In genomic region chr18:44514106-44514505, GRCh38 we compare ENCODE assay signal across 16 cellular contexts.
DNase-seq lines count a peak whose midpoint lies in the region; ATAC-seq and TF ChIP-seq lines count a peak whose summit lies in the region.
"Had no signal": no experiment of that assay in that cellular context is flagged by ENCODE, and none has a peak within 500 bp of the region (broad histone marks: within the 10 kb centered on the region; RNA-seq: fewer than 3 reads in every experiment).

No MANE protein-coding gene starts in this region.

- H3K27me3 ChIP-seq in SK-N-SH (ENCODE audit: insufficient read depth), result no peaks in the 10 kb centered on the region
- no peaks in the 10 kb centered on the region for H3K27me3 ChIP-seq in Loucy (ENCODE audit: insufficient read depth, low read length, poor library complexity, severe bottlenecking)
- H3K27me3 ChIP-seq: BE2C had no signal

- H3F3A ChIP-seq in SK-N-SH (replicated peaks; ENCODE audit: insufficient read depth) (no peaks in the 10 kb centered on the region), Loucy (ENCODE audit: low read depth) (no peaks in the 10 kb centered on the region)

- WGBS in SK-N-SH (ENCODE audit: low lambda C conversion rate), result 3% methylated on average over 1 of the region's 1 CpG

- no peak for TF ChIP-seq EP300 in SK-N-SH (IDR thresholded peaks at IDR 0.05; ENCODE audit: borderline replicate concordance in 1 of 2, low read depth in 1 of 2, low read length in 1 of 2)

- H3K4me1 ChIP-seq in SK-N-SH (ENCODE audit: control insufficient read depth in 1 of 2, insufficient read depth in 2 of 2, low read depth in 1 of 2, low read length in 1 of 2) (peaks cover 0 to 12% of the 10 kb centered on the region in 2 experiments; a peak in 1 of 4 replicates), Loucy (ENCODE audit: insufficient read depth, low read length, poor library complexity, severe bottlenecking) (peaks cover 25% of the 10 kb centered on the region)
- H3K4me1 ChIP-seq: BE2C, HAP-1 had no signal

- H3K9me2 ChIP-seq in SK-N-SH, result no peaks in the 10 kb centered on the region
- H3K9me2 ChIP-seq in Loucy (replicated peaks; ENCODE audit: low read depth, low read length), result no peaks in the 10 kb centered on the region

- H3K36me3 ChIP-seq in SK-N-SH (replicated peaks in 1 of 2; ENCODE audit: control insufficient read depth in 1 of 2, insufficient read depth in 2 of 2, low read length in 1 of 2), result no peaks in the 10 kb centered on the region
- H3K36me3 ChIP-seq in Loucy (ENCODE audit: insufficient read depth, low read length), result no peaks in the 10 kb centered on the region
- H3K36me3 ChIP-seq: BE2C, HAP-1 had no signal

- H3K9me3 ChIP-seq in SK-N-SH (no peaks in the 10 kb centered on the region), Loucy (ENCODE audit: insufficient read depth, low read depth, low read length) (no peaks in the 10 kb centered on the region)
- H3K9me3 ChIP-seq: BE2C, HAP-1 had no signal

- H3K79me2 ChIP-seq in SK-N-SH (ENCODE audit: insufficient read depth) (no peaks in the 10 kb centered on the region), Loucy (ENCODE audit: insufficient read depth, low read length) (no peaks in the 10 kb centered on the region)

- no peak for ATAC-seq in SK-N-SH treated with all-trans-retinoic acid at 6 μM for 48 hours
- ATAC-seq: HepG2 had no signal

- H3K4me2 ChIP-seq in SK-N-SH, result no peak overlapping the region
- peak overlapping the region; percentile 3 for H3K4me2 ChIP-seq in Loucy (ENCODE audit: low read depth, low read length, poor library complexity, severe bottlenecking)

- DNase-seq in SK-N-SH (no peak), fibroblast of mammary gland (ENCODE audit: low read depth) (peak; percentile 19), HK-2 (ENCODE audit: unreplicated experiment) (no peak), T-helper 9 cell (no peak)
- DNase-seq: BE2C; C1 segment of cervical spinal cord; CD4-positive, CD25-positive, alpha-beta regulatory T cell; CD8-positive, alpha-beta memory T cell; COR-L47; DMS 273 treated with DMSO at 0.1 percent for 48 hours; DMS53; DND-41 had no signal

- POLR2A ChIA-PET in SK-N-SH (lab: Yijun Ruan, JAX), result no interaction called here

- TF ChIP-seq CTCF in SK-N-SH (IDR thresholded peaks at IDR 0.05) (no peak), Loucy (conservative IDR thresholded peaks at IDR 0.05; ENCODE audit: low read length) (no peak), fibroblast of mammary gland (conservative IDR thresholded peaks at IDR 0.05; ENCODE audit: control insufficient read depth, insufficient read depth, low read depth, low read length) (no peak)

- H4K20me1 ChIP-seq in SK-N-SH (ENCODE audit: insufficient read depth) (no peaks in the 10 kb centered on the region), Loucy (ENCODE audit: insufficient read depth, low read length, poor library complexity, severe bottlenecking) (no peaks in the 10 kb centered on the region)

- H3K4me3 ChIP-seq in SK-N-SH (ENCODE audit: low read depth in 2 of 2, low read length in 1 of 2) (no peak overlapping the region), Loucy (ENCODE audit: low read length, poor library complexity, severe bottlenecking) (no peak overlapping the region), fibroblast of mammary gland (ENCODE audit: control insufficient read depth, low read depth, low read length) (no peak overlapping the region)
- H3K4me3 ChIP-seq: HAP-1 had no signal

- no peak overlapping the region for H3K27ac ChIP-seq in SK-N-SH (ENCODE audit: low read depth in 2 of 2, low read length in 1 of 2)

- CTCF ChIA-PET in SK-N-SH (lab: Yijun Ruan, JAX), result no interaction called here

- no peak overlapping the region for H2AFZ ChIP-seq in SK-N-SH (ENCODE audit: low read depth)
- H2AFZ ChIP-seq in Loucy (ENCODE audit: low read length), result peak overlapping the region; percentile 14; the same call in 1 of the 2 replicates

- H3K9ac ChIP-seq in SK-N-SH (no peak overlapping the region), Loucy (ENCODE audit: low read depth, low read length, poor library complexity, severe bottlenecking) (no peak overlapping the region)

- TF ChIP-seq RAD21 in SK-N-SH (IDR thresholded peaks at IDR 0.05; ENCODE audit: low read length), result no peak

TF ChIP-seq in SK-N-SH treated with all-trans-retinoic acid at 6 μM for 48 hours, 23 proteins besides CTCF, POLR2A, EP300 and RAD21:
- no peak for TF ChIP-seq ZNF565 (CRISPR knock-in tag; conservative IDR thresholded peaks at IDR 0.05; ENCODE audit: low read depth)
- TF ChIP-seq SNAI2 (CRISPR knock-in tag; IDR thresholded peaks at IDR 0.05), result no peak
- no peak for TF ChIP-seq TOX (CRISPR knock-in tag; IDR thresholded peaks at IDR 0.05; ENCODE audit: borderline replicate concordance)
- TF ChIP-seq PPARA (CRISPR knock-in tag; IDR thresholded peaks at IDR 0.05; ENCODE audit: borderline replicate concordance), result no peak
- no peak for TF ChIP-seq RARB (CRISPR knock-in tag; IDR thresholded peaks at IDR 0.05)
- TF ChIP-seq GLIS3 (CRISPR knock-in tag; IDR thresholded peaks at IDR 0.05), result no peak
- TF ChIP-seq ZC3H10 (CRISPR knock-in tag; IDR thresholded peaks at IDR 0.05), result no peak
- TF ChIP-seq ISL1 (CRISPR knock-in tag; IDR thresholded peaks at IDR 0.05), result 0 out of 2 replicates have a peak, but pooled peaks have one; percentile 41
TF ChIP-seq in SK-N-SH treated with all-trans-retinoic acid at 6 μM for 48 hours: peak in this region for 1.

TF ChIP-seq in SK-N-SH, 30 proteins besides CTCF, POLR2A, EP300 and RAD21 (continues in another document):
- TF ChIP-seq USF2 (IDR thresholded peaks at IDR 0.05; ENCODE audit: borderline replicate concordance, low read depth, low read length) (no peak), GABPA (IDR thresholded peaks at IDR 0.05; ENCODE audit: low read depth) (no peak), MAX (IDR thresholded peaks at IDR 0.05; ENCODE audit: low read depth) (no peak), JUND (IDR thresholded peaks at IDR 0.05) (no peak), FOXM1 (IDR thresholded peaks at IDR 0.05; ENCODE audit: low read depth) (no peak), EZH2phosphoT487 (IDR thresholded peaks at IDR 0.05; ENCODE audit: borderline replicate concordance, low read depth) (no peak), PBX3 (IDR thresholded peaks at IDR 0.05) (no peak), FOSL2 (IDR thresholded peaks at IDR 0.05; ENCODE audit: borderline replicate concordance, low read depth) (no peak), REST (IDR thresholded peaks at IDR 0.05; ENCODE audit: low read depth, low read length) (no peak), GATA2 (CRISPR knock-in tag; IDR thresholded peaks at IDR 0.05) (no peak), YY1 (IDR thresholded peaks at IDR 0.05; ENCODE audit: low read depth) (no peak), RCOR1 (IDR thresholded peaks at IDR 0.05; ENCODE audit: low read length) (no peak)
